Comparison of ENCODE assay signal across 8 cellular contexts in the genomic region with DNA sequence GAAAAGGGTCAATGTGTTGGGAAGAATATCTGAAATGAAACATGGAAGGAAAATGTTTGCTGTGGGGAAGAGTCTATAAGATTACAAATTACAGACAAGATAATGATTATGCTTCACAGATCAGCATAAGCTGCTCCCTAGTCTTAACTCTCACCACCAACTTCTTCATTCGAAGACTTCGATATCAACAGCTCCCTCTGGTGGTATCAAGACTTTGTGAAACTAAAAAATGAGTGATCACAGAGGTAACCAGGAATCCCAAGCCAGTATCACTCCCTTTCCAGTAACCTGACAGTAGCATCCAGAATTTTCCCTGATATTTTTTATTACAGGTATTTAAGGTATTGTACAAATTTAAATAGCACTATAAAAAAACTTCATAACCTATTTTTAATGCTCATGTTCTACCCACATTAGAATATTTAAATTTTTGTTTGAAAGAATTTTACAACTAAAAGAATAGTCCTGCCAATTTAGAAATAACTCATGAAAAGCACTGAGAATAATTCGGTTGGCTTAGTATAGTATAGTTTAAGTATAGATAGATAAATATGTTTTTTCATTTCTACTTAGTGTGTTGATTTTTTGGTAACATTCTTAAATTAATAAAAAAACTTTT.
A peak's percentile ranks its signal among the peaks of the same experiment; 100 is the strongest.
DNase-seq lines count a peak whose midpoint lies in the region; ATAC-seq and TF ChIP-seq lines count a peak whose summit lies in the region.

No MANE protein-coding gene starts in this region.

- CTCF ChIA-PET in RWPE1 (lab: Yijun Ruan, JAX) = interaction anchor here (0.7 to 2.3 kb wide), 7 partner anchors 9 to 192 kb away, joined by 3 to 16 read pairs (median 4); no protein-coding TSS in a partner anchor
- CTCF ChIA-PET in naive thymus-derived CD4-positive, alpha-beta T cell (lab: Charles Lee) = interaction anchor here (0.7 to 2.5 kb wide), 10 partner anchors 9 to 762 kb away, joined by 3 to 14 read pairs (median 4); no protein-coding TSS in a partner anchor

- no peaks in the 10 kb centered on the region for H3K27me3 ChIP-seq in naive thymus-derived CD4-positive, alpha-beta T cell (ENCODE audit: control insufficient read depth in 2 of 2, insufficient read depth in 2 of 2, low read length in 2 of 2)

- H3K4me3 ChIP-seq in Jurkat, Clone E6-1 (ENCODE audit: low read length) = no peak overlapping the region
- no peak overlapping the region for H3K4me3 ChIP-seq in epithelial cell of proximal tubule (ENCODE audit: low read depth, low read length)
- H3K4me3 ChIP-seq in naive thymus-derived CD4-positive, alpha-beta T cell (ENCODE audit: low read length) = no peak overlapping the region

- H3K27ac Mint-ChIP-seq in naive thymus-derived CD4-positive, alpha-beta T cell = peak overlapping the region in 2 of 9 donors; percentile 4 to 30

- no peaks in the 10 kb centered on the region for H3K36me3 ChIP-seq in naive thymus-derived CD4-positive, alpha-beta T cell (ENCODE audit: control insufficient read depth in 2 of 3, insufficient read depth in 3 of 3, low read length in 3 of 3)

- peaks cover 0 to 16% (median 4%) of the 10 kb centered on the region in 5 donors for H3K36me3 Mint-ChIP-seq in naive thymus-derived CD4-positive, alpha-beta T cell

- POLR2A ChIA-PET in RWPE1 (lab: Yijun Ruan, JAX; ENCODE audit: low non-redundant PET) = no interaction called here
- POLR2A ChIA-PET in naive thymus-derived CD4-positive, alpha-beta T cell (lab: Charles Lee) = interaction anchor here (0.6 to 0.7 kb wide), 2 partner anchors 125 to 152 kb away, joined by 3 to 4 read pairs; no protein-coding TSS in a partner anchor

- no peaks in the 10 kb centered on the region for H3K27me3 Mint-ChIP-seq in naive thymus-derived CD4-positive, alpha-beta T cell

- intact Hi-C loops in naive thymus-derived CD4-positive, alpha-beta T cell (cut with micrococcal nuclease) = loop anchor here (1.0 to 5.0 kb wide), 7 partner anchors 123 to 853 kb away; no protein-coding TSS in a partner anchor

- ATAC-seq in GM18907 (IDR thresholded peaks at IDR 0.05; ENCODE audit: unreplicated experiment) = peak; percentile 76
- peak; percentile 81 for ATAC-seq in naive thymus-derived CD4-positive, alpha-beta T cell
- ATAC-seq in HG02588 (IDR thresholded peaks at IDR 0.05; ENCODE audit: unreplicated experiment) = no peak

- DNase-seq in COR-L47 (lab: John Stamatoyannopoulos, UW) (peak; percentile 6), RWPE1 (ENCODE audit: low spot score) (peak; percentile 24), epithelial cell of proximal tubule (ENCODE audit: low read depth) (no peak), HuH-7.5 (ENCODE audit: low spot score) (no peak)
- peak; percentile 19 for DNase-seq in Jurkat, Clone E6-1 (ENCODE audit: low read depth, low spot score)
- DNase-seq in naive thymus-derived CD4-positive, alpha-beta T cell = peak in 6 of 9 donors; percentile 22 to 43 (median 34)

- H3K4me1 Mint-ChIP-seq in naive thymus-derived CD4-positive, alpha-beta T cell = peaks cover 0 to 3% (median 0%) of the 10 kb centered on the region in 7 donors

- H3K4me3 Mint-ChIP-seq in naive thymus-derived CD4-positive, alpha-beta T cell = no peak overlapping the region

- H3K4me1 ChIP-seq in naive thymus-derived CD4-positive, alpha-beta T cell (ENCODE audit: control insufficient read depth in 2 of 2, insufficient read depth in 2 of 2, low read length in 2 of 2) = no peaks in the 10 kb centered on the region

- no peaks in the 10 kb centered on the region for H3K9me3 Mint-ChIP-seq in naive thymus-derived CD4-positive, alpha-beta T cell

- TF ChIP-seq CTCF in RWPE1 (conservative IDR thresholded peaks at IDR 0.05; ENCODE audit: low read depth) = peak; percentile 36
- peak; percentile 73 for TF ChIP-seq CTCF in epithelial cell of proximal tubule (conservative IDR thresholded peaks at IDR 0.05; ENCODE audit: low read depth, low read length)

- no peak overlapping the region for H3K27ac ChIP-seq in RWPE1
- no peak overlapping the region for H3K27ac ChIP-seq in naive thymus-derived CD4-positive, alpha-beta T cell (ENCODE audit: low read depth, low read length)

- no peaks in the 10 kb centered on the region for H3K9me3 ChIP-seq in naive thymus-derived CD4-positive, alpha-beta T cell (ENCODE audit: control insufficient read depth in 2 of 3, low read length in 3 of 3)

Comparison
In these comparisons a context has a peak if more than half of its experiments do, and no peak if none do; other contexts are left out.
1. DNase-seq: peak in COR-L47 (single experiment), Jurkat, Clone E6-1 (single experiment), RWPE1 (single experiment) and naive thymus-derived CD4-positive, alpha-beta T cell (6 of 9); none in epithelial cell of proximal tubule (single experiment) and HuH-7.5 (single experiment).